In the genomic region with DNA sequence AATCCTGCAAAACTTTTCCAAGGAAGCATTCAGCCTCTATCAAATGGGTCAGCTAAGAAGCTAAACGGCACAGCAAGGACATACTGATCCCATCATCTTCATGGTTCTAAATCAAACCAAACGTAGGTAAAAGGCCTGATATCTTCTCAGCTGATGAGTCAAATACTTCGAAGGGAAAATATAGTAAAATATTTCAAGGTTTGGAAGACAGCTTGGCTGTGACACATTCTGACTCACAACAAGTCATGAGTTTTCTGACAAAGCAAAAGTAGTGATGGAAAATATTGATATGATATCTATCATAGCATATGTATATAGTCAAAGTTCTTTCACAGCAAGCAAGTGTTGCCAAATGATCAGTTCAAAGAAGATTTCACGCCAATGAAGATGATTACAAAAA, we compare ENCODE assay signal across 1 cellular context.
TF ChIP-seq lines count a peak whose summit lies in the region.

No MANE protein-coding gene starts in this region.

TF ChIP-seq in HepG2, 621 proteins besides CTCF, POLR2A, EP300 and RAD21 (continued from another document):
- TF ChIP-seq, protein P1, sequence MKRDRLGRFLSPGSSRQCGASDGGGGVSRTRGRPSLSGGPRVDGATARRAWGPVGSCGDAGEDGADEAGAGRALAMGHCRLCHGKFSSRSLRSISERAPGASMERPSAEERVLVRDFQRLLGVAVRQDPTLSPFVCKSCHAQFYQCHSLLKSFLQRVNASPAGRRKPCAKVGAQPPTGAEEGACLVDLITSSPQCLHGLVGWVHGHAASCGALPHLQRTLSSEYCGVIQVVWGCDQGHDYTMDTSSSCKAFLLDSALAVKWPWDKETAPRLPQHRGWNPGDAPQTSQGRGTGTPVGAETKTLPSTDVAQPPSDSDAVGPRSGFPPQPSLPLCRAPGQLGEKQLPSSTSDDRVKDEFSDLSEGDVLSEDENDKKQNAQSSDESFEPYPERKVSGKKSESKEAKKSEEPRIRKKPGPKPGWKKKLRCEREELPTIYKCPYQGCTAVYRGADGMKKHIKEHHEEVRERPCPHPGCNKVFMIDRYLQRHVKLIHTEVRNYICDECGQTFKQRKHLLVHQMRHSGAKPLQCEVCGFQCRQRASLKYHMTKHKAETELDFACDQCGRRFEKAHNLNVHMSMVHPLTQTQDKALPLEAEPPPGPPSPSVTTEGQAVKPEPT (CRISPR knock-in tag; IDR thresholded peaks at IDR 0.05; ENCODE audit: low read depth) = no peak
- TF ChIP-seq TBX2 (CRISPR knock-in tag; IDR thresholded peaks at IDR 0.05; ENCODE audit: borderline replicate concordance) = no peak
- no peak for TF ChIP-seq POGZ (CRISPR knock-in tag; IDR thresholded peaks at IDR 0.05)
